ENCODE assay signal across 8 cellular contexts in the genomic region with DNA sequence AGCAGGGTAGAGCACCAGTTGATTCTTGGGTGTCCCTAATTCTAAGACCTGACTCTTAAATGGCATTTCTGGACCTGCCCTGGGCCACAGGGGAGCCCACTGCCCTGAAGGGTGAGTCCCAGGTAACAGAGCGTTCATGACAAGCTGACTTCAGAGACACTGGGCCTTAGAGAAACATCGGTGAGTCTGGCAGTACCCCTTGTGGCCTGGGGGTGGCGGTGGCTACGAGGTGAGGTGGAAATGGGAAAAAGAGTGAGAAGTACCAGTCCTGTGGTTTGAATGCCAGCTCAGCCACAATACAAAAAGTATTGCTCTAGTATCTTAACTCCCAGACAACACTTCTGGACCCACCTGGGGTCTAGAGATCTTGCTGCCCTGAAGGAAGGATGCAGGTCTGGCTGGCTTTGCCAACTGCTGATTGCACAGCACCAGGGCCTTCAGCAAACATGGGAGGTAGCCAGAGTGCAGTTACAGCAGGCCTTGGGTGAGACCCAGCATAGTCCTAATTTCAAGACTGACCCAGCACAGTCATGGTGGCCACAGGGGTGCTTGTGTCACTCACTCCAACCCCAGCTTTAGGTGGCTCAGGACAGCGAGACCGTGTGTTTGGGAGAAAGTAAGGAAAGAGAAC. TPM values are rescaled to one million over a fixed set of nuclear protein-coding genes. Genes with fewer than 3 reads are reported as not detected.
DNase-seq lines count a peak whose midpoint lies in the region; ATAC-seq and TF ChIP-seq lines count a peak whose summit lies in the region.

No MANE protein-coding gene starts in this region.

- H3K9me3 ChIP-seq in right cardiac atrium (ENCODE audit: control insufficient read depth, low read length) = no peaks in the 10 kb centered on the region

- peaks cover 18% of the 10 kb centered on the region for H3K4me1 ChIP-seq in right cardiac atrium (ENCODE audit: control insufficient read depth, insufficient read depth, low read length)

- H3K4me3 ChIP-seq in AG10803 (ENCODE audit: low read length) (no peak overlapping the region), right cardiac atrium (ENCODE audit: low read length) (no peak overlapping the region)

- H3K27ac ChIP-seq in right cardiac atrium (ENCODE audit: low read length) = no peak overlapping the region

- ATAC-seq in GM18868 (IDR thresholded peaks at IDR 0.05; ENCODE audit: unreplicated experiment) = peak; percentile 76
- ATAC-seq in HG03103 (IDR thresholded peaks at IDR 0.05; ENCODE audit: low read depth, unreplicated experiment) = peak; percentile 53
- peak; percentile 38 to 40 for ATAC-seq in right cardiac atrium

- WGBS in right cardiac atrium = 72% methylated on average over 6 of the region's 6 CpGs

- TF ChIP-seq CTCF in AG10803 (conservative IDR thresholded peaks at IDR 0.05; ENCODE audit: low read length) = peak; percentile 42

- no peak for DNase-seq in AG10803 (ENCODE audit: low read depth)
- DNase-seq in RKO (ENCODE audit: low spot score) = peak; percentile 30
- DNase-seq in activated effector memory CD4-positive, alpha-beta T cell treated with anti-CD3 and anti-CD28 coated beads, Interleukin-2, amount 50 U/mL, for 16 hours = peak; percentile 88
- DNase-seq in right cardiac atrium = peak in 1 of 3 donors; percentile 62
- peak; percentile 72 for DNase-seq in stimulated activated CD4-positive, alpha-beta T cell treated with anti-CD3 and anti-CD28 coated beads, Interleukin-4, amount 100 ng/mL, for 1 hour
- no peak for DNase-seq in HPDE6-E6E7 (ENCODE audit: extremely low spot score)

- intact Hi-C loops in right cardiac atrium (cut with DNase I) = no loop called here

- H3K27me3 ChIP-seq in right cardiac atrium (ENCODE audit: control insufficient read depth, insufficient read depth) = no peaks in the 10 kb centered on the region

RNA-seq across cellular contexts. Expression of a gene that starts 44.5 kb away (rescaled TPM):
- total RNA-seq in right cardiac atrium = 10 to 100 TPM; 58.8 to 78.0 (median 63.9) TPM
- 37.3 TPM for polyA plus RNA-seq in right cardiac atrium

Comparison
In these comparisons a context has a peak if more than half of its experiments do, and no peak if none do; other contexts are left out.
1. DNase-seq: peak in RKO (single experiment), activated effector memory CD4-positive, alpha-beta T cell treated with anti-CD3 and anti-CD28 coated beads, Interleukin-2, amount 50 U/mL, for 16 hours (single experiment) and stimulated activated CD4-positive, alpha-beta T cell treated with anti-CD3 and anti-CD28 coated beads, Interleukin-4, amount 100 ng/mL, for 1 hour (single experiment); none in AG10803 (single experiment) and HPDE6-E6E7 (single experiment).
2. Peak in every context shown above with its lines, with median percentiles within 50 percentile points of each other: ATAC-seq.